Comparison of ENCODE assay signal across 10 cellular contexts in genomic region chr17:50546701-50547034, GRCh38. TPM values are rescaled to one million over a fixed set of nuclear protein-coding genes. Genes with fewer than 3 reads are reported as not detected.
A peak's percentile ranks its signal among the peaks of the same experiment; 100 is the strongest.
DNase-seq lines count a peak whose midpoint lies in the region; ATAC-seq, FAIRE-seq and TF ChIP-seq lines count a peak whose summit lies in the region.
"Had no signal": no experiment of that assay in that cellular context is flagged by ENCODE, and none has a peak within 500 bp of the region (broad histone marks: within the 10 kb centered on the region; RNA-seq: fewer than 3 reads in every experiment).

No MANE protein-coding gene starts in this region.

- no peaks in the 10 kb centered on the region for H4K20me1 ChIP-seq in GM12878 (ENCODE audit: control insufficient read depth, insufficient read depth)

- H3K27me3 ChIP-seq in right atrium auricular region (no peaks in the 10 kb centered on the region), GM12878 (replicated peaks in 1 of 2; ENCODE audit: control insufficient read depth in 2 of 2, insufficient read depth in 2 of 2, low read length in 1 of 2) (no peaks in the 10 kb centered on the region), muscle layer of colon (ENCODE audit: control insufficient read depth in 1 of 2, insufficient read depth in 2 of 2, low read length in 2 of 2) (no peaks in the 10 kb centered on the region), uterus (no peaks in the 10 kb centered on the region)

- no peak for ATAC-seq in left ventricle myocardium superior
- ATAC-seq in GM12878 = no peak
- ATAC-seq in HG02870 (IDR thresholded peaks at IDR 0.05; ENCODE audit: unreplicated experiment) = no peak
- ATAC-seq in GM18519 (IDR thresholded peaks at IDR 0.05; ENCODE audit: low FRiP score, unreplicated experiment) = no peak

- peaks cover 3% of the 10 kb centered on the region for H3K79me2 ChIP-seq in GM12878 (ENCODE audit: control insufficient read depth, insufficient read depth, low read length)

- TF ChIP-seq RAD21 in GM12878 (IDR thresholded peaks at IDR 0.05; ENCODE audit: insufficient read depth, low read depth, low read length) = no peak

- CTCF ChIA-PET in GM12878 (lab: Yijun Ruan, JAX) = interaction anchor here (0.6 to 2.9 kb wide), 14 partner anchors 28 to 424 kb away, joined by 3 to 14 read pairs (median 3); no protein-coding TSS in a partner anchor

- in situ Hi-C loops in GM12878 (cut with MboI) = loop anchor here (5.0 to 10.0 kb wide), 2 partner anchors 151 to 408 kb away; no protein-coding TSS in a partner anchor

- WGBS in GM12878 (ENCODE audit: insufficient coverage, insufficient replicate concordance, low lambda C conversion rate, missing lambda C conversion rate) = 50% methylated on average over 4 of the region's 4 CpGs

- H3K4me3 ChIP-seq in right atrium auricular region = peak overlapping the region; percentile 54 to 75
- H3K4me3 ChIP-seq in GM12878 = no peak overlapping the region
- peak overlapping the region; percentile 38 to 87 for H3K4me3 ChIP-seq in muscle layer of colon (ENCODE audit: low read depth in 1 of 2, low read length in 2 of 2)
- peak overlapping the region in 1 of 2 donors; percentile 60 for H3K4me3 ChIP-seq in uterus

- BruUV-seq in GM12878 (replicated peaks; lab: Mats Ljungman, UMichigan) = no TSS peak

- TF ChIP-seq CTCF in right atrium auricular region (IDR thresholded peaks at IDR 0.05) = no peak
- TF ChIP-seq CTCF in GM12878 (IDR thresholded peaks at IDR 0.05 in 2 of 3, conservative IDR thresholded peaks at IDR 0.05 in 1 of 3; ENCODE audit: control insufficient read depth in 2 of 3, extremely low read depth in 1 of 3, insufficient read depth in 1 of 3, low read depth in 3 of 3, low read length in 3 of 3) = no peak
- TF ChIP-seq CTCF in uterus (IDR thresholded peaks at IDR 0.05) = no peak

- H3K9me3 ChIP-seq in right atrium auricular region (no peaks in the 10 kb centered on the region), GM12878 (replicated peaks; ENCODE audit: control insufficient read depth, insufficient read depth, low read length) (no peaks in the 10 kb centered on the region), muscle layer of colon (ENCODE audit: low read length) (no peaks in the 10 kb centered on the region), uterus (no peaks in the 10 kb centered on the region)

- H3K4me1 ChIP-seq in right atrium auricular region = peaks cover 0 to 28% of the 10 kb centered on the region in 2 donors
- H3K4me1 ChIP-seq in GM12878 (ENCODE audit: control insufficient read depth, insufficient read depth, low read length) = peaks cover 5% of the 10 kb centered on the region
- H3K4me1 ChIP-seq in muscle layer of colon (ENCODE audit: insufficient read depth, low read length) = peaks cover 29% of the 10 kb centered on the region
- H3K4me1 ChIP-seq in uterus = peaks cover 4 to 5% of the 10 kb centered on the region in 2 donors

- TF ChIP-seq POLR2A in GM12878 (IDR thresholded peaks at IDR 0.05; ENCODE audit: low read depth, low read length) (no peak), uterus (IDR thresholded peaks at IDR 0.05) (no peak)

- POLR2A ChIA-PET in GM12878 (lab: Charles Lee) = interaction anchor here (0.5 to 0.9 kb wide), 2 partner anchors 8 to 79 kb away, joined by 3 to 7 read pairs; no protein-coding TSS in a partner anchor

- no peak for TF ChIP-seq EP300 in GM12878 (IDR thresholded peaks at IDR 0.05; ENCODE audit: borderline replicate concordance in 1 of 2, control insufficient read depth in 1 of 2, low read depth in 2 of 2, low read length in 2 of 2)

- no peaks in the 10 kb centered on the region for H3K36me3 ChIP-seq in right atrium auricular region
- no peaks in the 10 kb centered on the region; a peak in 1 of 4 replicates for H3K36me3 ChIP-seq in GM12878 (ENCODE audit: control insufficient read depth in 2 of 2, insufficient read depth in 2 of 2, low read length in 1 of 2)
- peaks cover 11% of the 10 kb centered on the region for H3K36me3 ChIP-seq in muscle layer of colon (ENCODE audit: insufficient read depth, low read length)
- no peaks in the 10 kb centered on the region for H3K36me3 ChIP-seq in uterus

- no peak for FAIRE-seq in GM12878 (lab: Jason Lieb, UNC)

- intact Hi-C loops in left ventricle myocardium superior (cut with micrococcal nuclease) = loop anchor here (5.0 kb wide), 1 partner anchor 81 kb away; no protein-coding TSS in a partner anchor
- intact Hi-C loops in GM12878 (cut with micrococcal nuclease; ENCODE audit: unreplicated experiment) = loop anchor here (1.0 to 10.0 kb wide), 6 partner anchors 80 to 408 kb away; no protein-coding TSS in a partner anchor
- intact Hi-C loops in uterus (cut with DNase I; ENCODE audit: low total_unique reads) = loop anchor here (5.0 to 10.0 kb wide), 3 partner anchors 81 to 296 kb away; no protein-coding TSS in a partner anchor

- 0 out of 2 replicates have a peak overlapping the region, but pooled peaks have one; percentile 40 for H3K4me2 ChIP-seq in GM12878 (ENCODE audit: control insufficient read depth, insufficient read depth)

- H3K27ac ChIP-seq in right atrium auricular region (peak overlapping the region; percentile 88 to 91), GM12878 (ENCODE audit: control insufficient read depth, insufficient read depth) (no peak overlapping the region), muscle layer of colon (ENCODE audit: low read depth, low read length) (no peak overlapping the region), uterus (peak overlapping the region; percentile 85 to 91)

- DNase-seq in right atrium auricular region (ENCODE audit: low spot score) = no peak
- DNase-seq in left ventricle myocardium superior = no peak
- DNase-seq in GM12878 (ENCODE audit: low read depth, low spot score) = no peak
- no peak for DNase-seq in uterus
- no peak for DNase-seq in GM19240 (ENCODE audit: insufficient read length, low spot score)

- RAD21 ChIA-PET in GM12878 (lab: Charles Lee; ENCODE audit: unreplicated experiment) = no interaction called here

- SMC1A ChIA-PET in GM12878 (lab: Charles Lee; ENCODE audit: uncharacterized antibody, unreplicated experiment) = interaction anchor here (0.6 to 1.6 kb wide), 2 partner anchors 31 to 210 kb away, joined by 3 to 4 read pairs; no protein-coding TSS in a partner anchor

- H3K9ac ChIP-seq in GM12878 (ENCODE audit: control insufficient read depth, insufficient read depth, low read length) = no peak overlapping the region
- no peak overlapping the region for H3K9ac ChIP-seq in muscle layer of colon (ENCODE audit: low read length)

- H2AFZ ChIP-seq in GM12878 (ENCODE audit: control insufficient read depth, low read depth, low read length) = peak overlapping the region; percentile 82

RNA-seq across cellular contexts. Expression of gene SPATA20, which starts 0.3 kb away (rescaled TPM):
- 10 to 100 TPM; 42.8 to 59.3 TPM for total RNA-seq in right atrium auricular region
- 68.7 TPM for total RNA-seq in left ventricle myocardium superior
- total RNA-seq in GM12878 (2013; cell fraction: nucleolus; rRNA removed) = 91.7 and 104 TPM in 2 replicates
- 41.7 and 45.3 TPM in 2 replicates for total RNA-seq in GM12878 (2014; rRNA removed)
- 18.9 and 21.0 TPM in 2 replicates for total RNA-seq in GM12878 (2014; rRNA removed; fragmentation: Illumina TruSeq; extraction: Trizol)
- 39.9 and 40.4 TPM in 2 replicates for total RNA-seq in GM12878 (2021)
- polyA plus RNA-seq in GM12878 (2011; ENCODE audit: low read depth) = 13.9 TPM
- polyA plus RNA-seq in GM12878 (2011; rRNA removed) = 12.1 and 23.1 TPM in 2 replicates
- 32.8 and 42.3 TPM in 2 replicates for polyA plus RNA-seq in GM12878 (2011; cell fraction: cytosol; rRNA removed)
- polyA plus RNA-seq in GM12878 (2011; cell fraction: nucleus; rRNA removed) = 218 and 263 TPM in 2 replicates
- 31.9 and 38.6 TPM in 2 replicates for polyA plus RNA-seq in GM12878 (2012)
- 8.7 and 17.3 TPM in 2 replicates for polyA plus RNA-seq in GM12878 (2014; fragmentation: Illumina TruSeq; extraction: Trizol)
- polyA plus RNA-seq in GM12878 (2014; fragmentation: Nextera tagmentation; extraction: Ambion mirVana) = 1 to 10 TPM; 2.1 to 3.9 TPM
- 54.8 and 69.8 TPM in 2 replicates for polyA plus RNA-seq in GM12878 (2014; rRNA removed)
- polyA plus RNA-seq in GM12878 (2016; fragmentation: Nextera tagmentation; extraction: Ambion mirVana) = 10 to 100 TPM; 30.1 to 30.8 TPM
- polyA minus RNA-seq in GM12878 (2011; rRNA and poly(A)+ RNA removed) = 16.5 and 32.9 TPM in 2 replicates
- 9.1 and 11.6 TPM in 2 replicates for polyA minus RNA-seq in GM12878 (2011; cell fraction: cytosol; rRNA and poly(A)+ RNA removed)
- 52.7 and 79.3 TPM in 2 replicates for polyA minus RNA-seq in GM12878 (2011; cell fraction: nucleus; rRNA and poly(A)+ RNA removed)
- total RNA-seq in uterus = 10 to 100 TPM; 39.7 to 57.2 (median 46.2) TPM

RNA-seq across cellular contexts. Expression of gene CACNA1G, which starts 13.8 kb away (rescaled TPM):
- total RNA-seq in right atrium auricular region (1 to 10 TPM; 4.3 to 6.2 TPM), left ventricle myocardium superior (0.25 TPM), GM12878 (2014; rRNA removed) (not detected in 2 replicates), GM12878 (2014; rRNA removed; fragmentation: Illumina TruSeq; extraction: Trizol) (not detected in 2 replicates), GM12878 (2021) (0.03 TPM in 1 of 2 replicates, not detected in the other), uterus (10 to 100 TPM in 2 of 4 donors, under 1 TPM in 2; under 0.01 to 28.9 (median 6.0) TPM)
- total RNA-seq in GM12878 (2013; cell fraction: nucleolus; rRNA removed) = 0.61 and 0.81 TPM in 2 replicates
- not detected for polyA plus RNA-seq in GM12878 (2011; ENCODE audit: low read depth)
- polyA plus RNA-seq in GM12878 (2011; rRNA removed) (0.03 and 0.15 TPM in 2 replicates), GM12878 (2014; fragmentation: Illumina TruSeq; extraction: Trizol) (not detected in 2 replicates), GM12878 (2014; fragmentation: Nextera tagmentation; extraction: Ambion mirVana) (not detected), GM12878 (2014; rRNA removed) (not detected in 2 replicates), GM12878 (2016; fragmentation: Nextera tagmentation; extraction: Ambion mirVana) (not detected)
- polyA plus RNA-seq in GM12878 (2011; cell fraction: cytosol; rRNA removed) = 0.03 and 0.18 TPM in 2 replicates
- polyA plus RNA-seq in GM12878 (2011; cell fraction: nucleus; rRNA removed) = 0.20 and 0.31 TPM in 2 replicates
- polyA plus RNA-seq in GM12878 (2012) = 0.03 and 0.04 TPM in 2 replicates
- polyA minus RNA-seq in GM12878 (2011; rRNA and poly(A)+ RNA removed) = 0.07 and 0.21 TPM in 2 replicates
- polyA minus RNA-seq in GM12878 (2011; cell fraction: cytosol; rRNA and poly(A)+ RNA removed) = not detected in 2 replicates
- 0.19 and 0.36 TPM in 2 replicates for polyA minus RNA-seq in GM12878 (2011; cell fraction: nucleus; rRNA and poly(A)+ RNA removed)
- total RNA-seq: kidney epithelial cell had no signal

RNA-seq across cellular contexts. Expression of gene EPN3, which starts 14.1 kb away (rescaled TPM):
- 10 to 100 TPM in 1 of 2 donors, 1 to 10 TPM in 1; 4.5 to 13.3 TPM for total RNA-seq in right atrium auricular region
- 33.4 TPM for total RNA-seq in left ventricle myocardium superior
- not detected in 2 replicates for total RNA-seq in GM12878 (2013; cell fraction: nucleolus; rRNA removed)
- total RNA-seq in GM12878 (2014; rRNA removed) = not detected in 2 replicates
- total RNA-seq in GM12878 (2014; rRNA removed; fragmentation: Illumina TruSeq; extraction: Trizol) = not detected in 2 replicates
- total RNA-seq in GM12878 (2021) = not detected in 2 replicates
- not detected for polyA plus RNA-seq in GM12878 (2011; ENCODE audit: low read depth)
- not detected in 2 replicates for polyA plus RNA-seq in GM12878 (2011; rRNA removed)
- not detected in 2 replicates for polyA plus RNA-seq in GM12878 (2011; cell fraction: cytosol; rRNA removed)
- not detected in 2 replicates for polyA plus RNA-seq in GM12878 (2011; cell fraction: nucleus; rRNA removed)
- polyA plus RNA-seq in GM12878 (2012) = 0.08 and 0.09 TPM in 2 replicates
- polyA plus RNA-seq in GM12878 (2014; fragmentation: Illumina TruSeq; extraction: Trizol) = not detected in 2 replicates
- polyA plus RNA-seq in GM12878 (2014; fragmentation: Nextera tagmentation; extraction: Ambion mirVana) = not detected
- polyA plus RNA-seq in GM12878 (2014; rRNA removed) = not detected in 2 replicates
- under 1 TPM; 0.04 to 0.07 TPM for polyA plus RNA-seq in GM12878 (2016; fragmentation: Nextera tagmentation; extraction: Ambion mirVana)
- polyA minus RNA-seq in GM12878 (2011; rRNA and poly(A)+ RNA removed) = not detected in 2 replicates
- polyA minus RNA-seq in GM12878 (2011; cell fraction: cytosol; rRNA and poly(A)+ RNA removed) = not detected in 2 replicates
- polyA minus RNA-seq in GM12878 (2011; cell fraction: nucleus; rRNA and poly(A)+ RNA removed) = 0.10 and 0.12 TPM in 2 replicates
- total RNA-seq in uterus = 10 to 100 TPM in 1 of 4 donors, under 1 TPM in 1, not detected in 2; 0.30 to 41.1 TPM
- total RNA-seq: RPMI7951 had no signal

RNA-seq across cellular contexts. Expression of gene MYCBPAP, which starts 38.4 kb away (rescaled TPM):
- total RNA-seq in right atrium auricular region (under 1 TPM; 0.16 to 0.19 TPM), left ventricle myocardium superior (0.55 TPM), GM12878 (2014; rRNA removed) (1.9 and 2.4 TPM in 2 replicates), GM12878 (2014; rRNA removed; fragmentation: Illumina TruSeq; extraction: Trizol) (1.0 and 1.2 TPM in 2 replicates), GM12878 (2021) (2.4 TPM in 2 replicates), uterus (10 to 100 TPM in 1 of 4 donors, 1 to 10 TPM in 3; 2.7 to 11.5 (median 5.1) TPM)
- total RNA-seq in GM12878 (2013; cell fraction: nucleolus; rRNA removed) = 3.7 TPM in 2 replicates
- polyA plus RNA-seq in GM12878 (2011; ENCODE audit: low read depth) = 0.46 TPM
- polyA plus RNA-seq in GM12878 (2011; rRNA removed) (0.58 and 0.92 TPM in 2 replicates), GM12878 (2014; fragmentation: Illumina TruSeq; extraction: Trizol) (1.3 and 2.8 TPM in 2 replicates), GM12878 (2014; fragmentation: Nextera tagmentation; extraction: Ambion mirVana) (under 1 TPM; 0.23 to 0.27 TPM), GM12878 (2014; rRNA removed) (2.3 and 2.7 TPM in 2 replicates), GM12878 (2016; fragmentation: Nextera tagmentation; extraction: Ambion mirVana) (1 to 10 TPM; 1.7 to 1.8 TPM)
- polyA plus RNA-seq in GM12878 (2011; cell fraction: cytosol; rRNA removed) = 0.35 and 0.51 TPM in 2 replicates
- polyA plus RNA-seq in GM12878 (2011; cell fraction: nucleus; rRNA removed) = 1.6 and 2.5 TPM in 2 replicates
- polyA plus RNA-seq in GM12878 (2012) = 0.85 and 1.00 TPM in 2 replicates
- polyA minus RNA-seq in GM12878 (2011; rRNA and poly(A)+ RNA removed) = 0.57 and 0.66 TPM in 2 replicates
- not detected in 2 replicates for polyA minus RNA-seq in GM12878 (2011; cell fraction: cytosol; rRNA and poly(A)+ RNA removed)
- 1.2 and 1.4 TPM in 2 replicates for polyA minus RNA-seq in GM12878 (2011; cell fraction: nucleus; rRNA and poly(A)+ RNA removed)
- total RNA-seq: RPMI7951 had no signal

Comparison
In these comparisons a context has a peak if more than half of its experiments do, and no peak if none do; other contexts are left out.
1. H3K27ac ChIP-seq: peak in right atrium auricular region (2 of 2) and uterus (2 of 2); none in GM12878 (single experiment) and muscle layer of colon (single experiment).